Comparison of ENCODE assay signal across 9 cellular contexts in genomic region chr6:166625356-166625755, GRCh38. TPM values are rescaled to one million over a fixed set of nuclear protein-coding genes. Genes with fewer than 3 reads are reported as not detected.
DNase-seq lines count a peak whose midpoint lies in the region; ATAC-seq and TF ChIP-seq lines count a peak whose summit lies in the region.
"Had no signal": no experiment of that assay in that cellular context is flagged by ENCODE, and none has a peak within 500 bp of the region (broad histone marks: within the 10 kb centered on the region; RNA-seq: fewer than 3 reads in every experiment).

No MANE protein-coding gene starts in this region.

- peaks cover 2% of the 10 kb centered on the region for H3K79me1 ChIP-seq in mesenchymal stem cell (replicated peaks; ENCODE audit: low read length, poor library complexity, severe bottlenecking)

- peak overlapping the region; percentile 89 for H3K9ac ChIP-seq in mesenchymal stem cell (ENCODE audit: low read length)

- DNase-seq in right cardiac atrium (no peak), cardiac septum (ENCODE audit: low spot score) (no peak), cardiac fibroblast (ENCODE audit: low read depth in 2 of 2) (peak; percentile 86 to 88), mesenchymal stem cell (peak; percentile 82), uterus (no peak), NCI-H2081 (lab: John Stamatoyannopoulos, UW) (no peak), NCI-H1105 treated with DMSO at 0.1 percent for 48 hours (lab: John Stamatoyannopoulos, UW) (no peak)
- DNase-seq: NCI-H1694 treated with DMSO at 0.1 percent for 48 hours had no signal

- H4K8ac ChIP-seq in mesenchymal stem cell (ENCODE audit: low read length), result no peak overlapping the region

- intact Hi-C loops in right cardiac atrium (cut with DNase I), result loop anchor here in 2 of 4 donors (10.0 kb wide), 1 partner anchor 71 kb away; no protein-coding TSS in a partner anchor
- intact Hi-C loops in cardiac septum (cut with DNase I), result no loop called here
- intact Hi-C loops in uterus (cut with DNase I; ENCODE audit: low total_unique reads), result no loop called here

- 44% methylated on average over 5 of the region's 5 CpGs for WGBS in right cardiac atrium
- WGBS in mesenchymal stem cell, result 40% methylated on average over 5 of the region's 5 CpGs

- H3K27ac ChIP-seq in right cardiac atrium (ENCODE audit: low read length), result no peak overlapping the region
- no peak overlapping the region for H3K27ac ChIP-seq in mesenchymal stem cell (ENCODE audit: low read length, poor library complexity, severe bottlenecking)
- peak overlapping the region; percentile 75 to 76 for H3K27ac ChIP-seq in uterus

- H3K4me1 ChIP-seq in right cardiac atrium (ENCODE audit: control insufficient read depth, insufficient read depth, low read length) (peaks cover 20% of the 10 kb centered on the region), mesenchymal stem cell (ENCODE audit: control insufficient read depth, insufficient read depth, low read depth, low read length) (peaks cover 16% of the 10 kb centered on the region), uterus (peaks cover 6 to 8% of the 10 kb centered on the region in 2 donors)

- H2AFZ ChIP-seq in mesenchymal stem cell (ENCODE audit: low read depth, low read length), result no peak overlapping the region

- H3K23ac ChIP-seq in mesenchymal stem cell (ENCODE audit: low read length in 2 of 2), result no peak overlapping the region

- H3K36me3 ChIP-seq in mesenchymal stem cell (ENCODE audit: control insufficient read depth in 1 of 2, insufficient read depth in 2 of 2, low read depth in 1 of 2, low read length in 2 of 2) (no peaks in the 10 kb centered on the region), uterus (no peaks in the 10 kb centered on the region)

- TF ChIP-seq CTCF in cardiac fibroblast (IDR thresholded peaks at IDR 0.05; ENCODE audit: low read depth, low read length) (no peak), uterus (IDR thresholded peaks at IDR 0.05) (no peak)

- H2AK5ac ChIP-seq in mesenchymal stem cell (ENCODE audit: low read length, severe bottlenecking), result no peak overlapping the region

- no peak overlapping the region for H2BK5ac ChIP-seq in mesenchymal stem cell (ENCODE audit: low read depth, low read length, poor library complexity, severe bottlenecking)

- H3K4ac ChIP-seq in mesenchymal stem cell (ENCODE audit: low read depth in 1 of 2, low read length in 2 of 2), result no peak overlapping the region

- no peak overlapping the region for H2BK15ac ChIP-seq in mesenchymal stem cell (ENCODE audit: low read depth, poor library complexity, severe bottlenecking)

- H2BK12ac ChIP-seq in mesenchymal stem cell (ENCODE audit: low read length in 2 of 2), result no peak overlapping the region

- H3K4me3 ChIP-seq in right cardiac atrium (ENCODE audit: low read length) (peak overlapping the region; percentile 82), cardiac fibroblast (replicated peaks in 1 of 2; ENCODE audit: low read depth in 2 of 2, low read length in 2 of 2) (peak overlapping the region; percentile 73 to 94), mesenchymal stem cell (ENCODE audit: insufficient read depth in 1 of 2, low read depth in 1 of 2, low read length in 2 of 2) (peak overlapping the region in 1 of 2 experiments; percentile 90), uterus (peak overlapping the region; percentile 77 to 83)

- H3K4me2 ChIP-seq in mesenchymal stem cell (ENCODE audit: low read length, poor library complexity, severe bottlenecking), result no peak overlapping the region

- H3K18ac ChIP-seq in mesenchymal stem cell (ENCODE audit: low read depth in 1 of 2, low read length in 2 of 2), result no peak overlapping the region

- no peak overlapping the region for H4K91ac ChIP-seq in mesenchymal stem cell (ENCODE audit: low read length)

- TF ChIP-seq POLR2A in uterus (IDR thresholded peaks at IDR 0.05), result no peak

- H3K9me3 ChIP-seq in right cardiac atrium (ENCODE audit: control insufficient read depth, low read length), result no peaks in the 10 kb centered on the region
- no peaks in the 10 kb centered on the region for H3K9me3 ChIP-seq in mesenchymal stem cell (ENCODE audit: control insufficient read depth, low read length)
- H3K9me3 ChIP-seq in uterus, result no peaks in the 10 kb centered on the region

- H3K14ac ChIP-seq in mesenchymal stem cell (ENCODE audit: low read length in 2 of 2), result no peak overlapping the region

- H3K27me3 ChIP-seq in right cardiac atrium (ENCODE audit: control insufficient read depth, insufficient read depth), result no peaks in the 10 kb centered on the region
- H3K27me3 ChIP-seq in mesenchymal stem cell (ENCODE audit: control insufficient read depth in 1 of 2, insufficient read depth in 1 of 2, low read length in 2 of 2), result peaks cover 0 to 15% of the 10 kb centered on the region in 2 experiments
- no peaks in the 10 kb centered on the region for H3K27me3 ChIP-seq in uterus

- no peak for ATAC-seq in right cardiac atrium
- ATAC-seq in HG03175 (IDR thresholded peaks at IDR 0.05; ENCODE audit: unreplicated experiment), result no peak

- H2BK120ac ChIP-seq in mesenchymal stem cell (ENCODE audit: low read depth, low read length), result no peak overlapping the region

RNA-seq across cellular contexts. Expression of gene RPS6KA2, which starts 1.7 kb away (rescaled TPM):
- total RNA-seq in right cardiac atrium (10 to 100 TPM; 53.1 to 80.9 (median 67.9) TPM), cardiac septum (103 TPM), uterus (10 to 100 TPM; 34.0 to 78.4 (median 55.8) TPM)
- polyA plus RNA-seq in right cardiac atrium, result 34.0 TPM
- 141 TPM for polyA plus RNA-seq in mesenchymal stem cell (2013, experiment 1 of 2)
- 139 TPM for polyA plus RNA-seq in mesenchymal stem cell (2013, experiment 2 of 2)

RNA-seq across cellular contexts. Expression of gene RAMACL, which starts 38.9 kb away (rescaled TPM):
- total RNA-seq in right cardiac atrium (1 to 10 TPM in 1 of 4 donors, under 1 TPM in 3; 0.31 to 1.0 (median 0.61) TPM), cardiac septum (1.4 TPM), uterus (1 to 10 TPM in 3 of 4 donors, not detected in 1; 1.5 to 8.1 (median 1.8) TPM)
- 0.38 TPM for polyA plus RNA-seq in right cardiac atrium
- 0.43 TPM for polyA plus RNA-seq in mesenchymal stem cell (2013, experiment 1 of 2)
- polyA plus RNA-seq in mesenchymal stem cell (2013, experiment 2 of 2), result 0.37 TPM

Comparison
In these comparisons a context has a peak if more than half of its experiments do, and no peak if none do; other contexts are left out.
1. DNase-seq: peak in cardiac fibroblast (2 of 2) and mesenchymal stem cell (single experiment); none in right cardiac atrium (0 of 3), cardiac septum (single experiment), uterus (0 of 2), NCI-H2081 (0 of 2) and NCI-H1105 treated with DMSO at 0.1 percent for 48 hours (single experiment).
2. H3K27ac ChIP-seq: peak in uterus (2 of 2); none in right cardiac atrium (single experiment) and mesenchymal stem cell (single experiment).